1 cellular context compared by ENCODE assay signal in the genomic region with DNA sequence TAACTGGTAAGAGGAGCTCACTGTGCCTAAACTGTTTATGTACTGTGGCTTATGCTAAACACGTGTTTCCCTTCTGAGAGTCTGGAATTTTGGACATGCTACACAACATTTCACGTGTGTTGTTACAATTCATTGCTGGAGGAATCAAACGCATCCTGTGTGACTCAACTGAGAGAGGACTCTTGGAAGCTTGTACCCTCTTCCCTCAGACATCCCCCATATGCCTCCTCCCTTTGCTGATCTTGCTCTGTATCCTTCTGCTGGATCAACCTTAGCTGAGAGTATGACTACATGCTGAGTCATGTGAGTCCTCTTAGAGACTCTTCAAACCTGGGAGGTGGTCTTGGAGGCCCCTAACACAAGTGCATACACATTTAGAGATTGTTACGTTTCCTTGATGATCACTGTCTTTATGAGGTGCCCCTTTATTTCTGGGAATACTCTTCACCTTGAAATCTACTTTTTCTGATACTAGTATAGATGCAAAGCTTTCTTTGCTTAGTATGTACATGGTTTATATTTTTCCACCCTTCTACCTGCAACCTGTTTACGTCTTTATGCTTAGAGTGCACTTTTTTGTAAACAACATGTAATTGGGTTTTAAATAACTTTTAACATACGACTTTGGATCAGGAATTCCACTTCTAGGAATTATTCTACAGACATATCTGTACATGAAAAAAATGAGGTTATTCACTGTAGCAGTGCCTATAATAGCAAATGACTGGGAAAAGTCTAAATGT.
TF ChIP-seq lines count a peak whose summit lies in the region.

No MANE protein-coding gene starts in this region.

TF ChIP-seq in H1, 55 proteins besides CTCF, POLR2A, EP300 and RAD21:
- TF ChIP-seq CBX5 (IDR thresholded peaks at IDR 0.05; ENCODE audit: low read depth, low read length) (no peak), ASH2L (IDR thresholded peaks at IDR 0.05; ENCODE audit: low read length) (no peak), SIRT6 (IDR thresholded peaks at IDR 0.05; ENCODE audit: low read length) (no peak), POU5F1 (IDR thresholded peaks at IDR 0.05; ENCODE audit: low read depth, low read length) (no peak), CEBPB (IDR thresholded peaks at IDR 0.05; ENCODE audit: low read depth, low read length) (no peak), FOSL1 (IDR thresholded peaks at IDR 0.05; ENCODE audit: insufficient read depth, low read depth, low read length) (no peak), CHD2 (IDR thresholded peaks at IDR 0.05; ENCODE audit: low read length) (no peak), RNF2 (IDR thresholded peaks at IDR 0.05; ENCODE audit: borderline replicate concordance, low read depth, low read length, missing control alignments, poor library complexity, severe bottlenecking) (no peak), JUN (IDR thresholded peaks at IDR 0.05; ENCODE audit: low read depth, low read length) (no peak), KDM1A (IDR thresholded peaks at IDR 0.05; ENCODE audit: borderline replicate concordance, low read length) (no peak), GABPA (IDR thresholded peaks at IDR 0.05; ENCODE audit: borderline replicate concordance, insufficient read depth, low read length) (no peak), JUND (IDR thresholded peaks at IDR 0.05; ENCODE audit: low read length) (no peak)
TF ChIP-seq in H1: peak in this region for 0.
